Comparison of ENCODE assay signal across 7 cellular contexts in the genomic region with DNA sequence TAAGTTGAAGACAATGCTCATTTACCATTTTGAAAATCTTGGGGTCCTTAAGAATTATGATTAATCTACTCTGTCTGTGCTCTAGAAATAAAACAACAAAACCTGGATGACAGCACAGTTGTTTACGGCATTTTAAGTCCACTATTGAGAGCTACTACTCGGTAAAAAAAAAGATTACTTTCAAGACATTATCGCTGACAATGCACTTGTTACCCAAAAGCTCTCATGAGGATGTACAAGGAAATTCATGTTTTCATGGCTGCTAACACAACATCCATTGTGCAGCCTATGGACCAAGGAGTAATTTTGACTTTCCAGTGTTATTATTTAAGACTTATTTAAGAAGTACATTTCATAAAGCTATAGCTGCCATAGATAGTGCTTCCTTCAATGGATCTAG.
"Had no signal": no experiment of that assay in that cellular context is flagged by ENCODE, and none has a peak within 500 bp of the region (broad histone marks: within the 10 kb centered on the region; RNA-seq: fewer than 3 reads in every experiment).

No MANE protein-coding gene starts in this region.

- DNase-seq: H7, HFFc6, KG1 had no signal

- H3K4me2 ChIP-seq: GM23338 had no signal

- ATAC-seq: GM23338, HCT116 had no signal

- H3K36me3 ChIP-seq: HAP-1 had no signal

- H3K4me1 ChIP-seq: HAP-1 had no signal

- H3K27ac ChIP-seq: HL-60 had no signal

- H3K9me3 ChIP-seq: HAP-1 had no signal

- H3K4me3 ChIP-seq: GM23338, HAP-1 had no signal

- H2AFZ ChIP-seq: GM23338 had no signal
